ENCODE assay signal across 1 cellular context in the genomic region with DNA sequence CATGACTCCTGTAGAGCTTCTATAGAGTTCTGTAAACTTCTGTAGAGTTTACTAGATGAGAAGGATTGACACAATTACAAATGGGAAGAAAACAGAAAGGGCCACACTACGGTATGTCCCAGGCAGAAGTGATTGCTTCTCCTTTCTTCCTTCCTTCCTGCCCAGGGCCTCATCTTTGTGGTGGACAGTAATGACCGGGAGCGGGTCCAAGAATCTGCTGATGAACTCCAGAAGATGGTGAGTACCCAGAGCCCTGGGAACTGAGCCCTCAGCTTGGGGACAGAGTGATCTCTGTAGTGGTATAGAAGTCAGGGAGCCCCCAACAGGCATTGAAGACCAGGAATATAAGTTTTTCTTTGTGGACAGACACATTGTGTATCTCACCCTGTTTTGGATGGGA.
TF ChIP-seq lines count a peak whose summit lies in the region.

No MANE protein-coding gene starts in this region.

TF ChIP-seq in A549, 52 proteins besides CTCF, POLR2A, EP300 and RAD21:
- TF ChIP-seq, protein P1, sequence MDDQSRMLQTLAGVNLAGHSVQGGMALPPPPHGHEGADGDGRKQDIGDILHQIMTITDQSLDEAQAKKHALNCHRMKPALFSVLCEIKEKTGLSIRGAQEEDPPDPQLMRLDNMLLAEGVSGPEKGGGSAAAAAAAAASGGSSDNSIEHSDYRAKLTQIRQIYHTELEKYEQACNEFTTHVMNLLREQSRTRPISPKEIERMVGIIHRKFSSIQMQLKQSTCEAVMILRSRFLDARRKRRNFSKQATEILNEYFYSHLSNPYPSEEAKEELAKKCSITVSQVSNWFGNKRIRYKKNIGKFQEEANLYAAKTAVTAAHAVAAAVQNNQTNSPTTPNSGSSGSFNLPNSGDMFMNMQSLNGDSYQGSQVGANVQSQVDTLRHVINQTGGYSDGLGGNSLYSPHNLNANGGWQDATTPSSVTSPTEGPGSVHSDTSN (IDR thresholded peaks at IDR 0.05) = no peak
- TF ChIP-seq ZSCAN20 (CRISPR knock-in tag; IDR thresholded peaks at IDR 0.05) = no peak
- TF ChIP-seq RCOR1 (IDR thresholded peaks at IDR 0.05; ENCODE audit: low read depth, low read length) = no peak
- no peak for TF ChIP-seq FOSL2 (IDR thresholded peaks at IDR 0.05)
- TF ChIP-seq FOSL2 (CRISPR knock-in tag; IDR thresholded peaks at IDR 0.05) = no peak
- no peak for TF ChIP-seq JUN (IDR thresholded peaks at IDR 0.05)
- no peak for TF ChIP-seq ZNF302 (CRISPR knock-in tag; IDR thresholded peaks at IDR 0.05)
- TF ChIP-seq, protein P2, sequence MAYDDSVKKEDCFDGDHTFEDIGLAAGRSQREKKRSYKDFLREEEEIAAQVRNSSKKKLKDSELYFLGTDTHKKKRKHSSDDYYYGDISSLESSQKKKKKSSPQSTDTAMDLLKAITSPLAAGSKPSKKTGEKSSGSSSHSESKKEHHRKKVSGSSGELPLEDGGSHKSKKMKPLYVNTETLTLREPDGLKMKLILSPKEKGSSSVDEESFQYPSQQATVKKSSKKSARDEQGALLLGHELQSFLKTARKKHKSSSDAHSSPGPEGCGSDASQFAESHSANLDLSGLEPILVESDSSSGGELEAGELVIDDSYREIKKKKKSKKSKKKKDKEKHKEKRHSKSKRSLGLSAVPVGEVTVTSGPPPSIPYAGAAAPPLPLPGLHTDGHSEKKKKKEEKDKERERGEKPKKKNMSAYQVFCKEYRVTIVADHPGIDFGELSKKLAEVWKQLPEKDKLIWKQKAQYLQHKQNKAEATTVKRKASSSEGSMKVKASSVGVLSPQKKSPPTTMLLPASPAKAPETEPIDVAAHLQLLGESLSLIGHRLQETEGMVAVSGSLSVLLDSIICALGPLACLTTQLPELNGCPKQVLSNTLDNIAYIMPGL (CRISPR knock-in tag; IDR thresholded peaks at IDR 0.05; ENCODE audit: borderline replicate concordance) = no peak
- no peak for TF ChIP-seq BHLHE40 (IDR thresholded peaks at IDR 0.05; ENCODE audit: low read depth, low read length)
- TF ChIP-seq, protein P3, sequence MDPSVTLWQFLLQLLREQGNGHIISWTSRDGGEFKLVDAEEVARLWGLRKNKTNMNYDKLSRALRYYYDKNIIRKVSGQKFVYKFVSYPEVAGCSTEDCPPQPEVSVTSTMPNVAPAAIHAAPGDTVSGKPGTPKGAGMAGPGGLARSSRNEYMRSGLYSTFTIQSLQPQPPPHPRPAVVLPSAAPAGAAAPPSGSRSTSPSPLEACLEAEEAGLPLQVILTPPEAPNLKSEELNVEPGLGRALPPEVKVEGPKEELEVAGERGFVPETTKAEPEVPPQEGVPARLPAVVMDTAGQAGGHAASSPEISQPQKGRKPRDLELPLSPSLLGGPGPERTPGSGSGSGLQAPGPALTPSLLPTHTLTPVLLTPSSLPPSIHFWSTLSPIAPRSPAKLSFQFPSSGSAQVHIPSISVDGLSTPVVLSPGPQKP (IDR thresholded peaks at IDR 0.05; ENCODE audit: low read depth, low read length) = no peak
- TF ChIP-seq FOSB (CRISPR knock-in tag; IDR thresholded peaks at IDR 0.05) = no peak
TF ChIP-seq in A549: peak in this region for 0.
